ENCODE assay signal across 8 cellular contexts in genomic region chr1:21937372-21938121, GRCh38. TPM values are rescaled to one million over a fixed set of nuclear protein-coding genes. Genes with fewer than 3 reads are reported as not detected.
DNase-seq lines count a peak whose midpoint lies in the region; ATAC-seq and TF ChIP-seq lines count a peak whose summit lies in the region.

No MANE protein-coding gene starts in this region.

- CTCF ChIA-PET in AG04450 (lab: Charles Lee): interaction anchor here (0.6 kb wide), 1 partner anchor 431 kb away, joined by 3 read pairs; no protein-coding TSS in a partner anchor

- no CpG with 5 or more reads among the region's 69 CpGs for WGBS in iPS DF 6.9 (ENCODE audit: insufficient coverage, insufficient read length)

- H3K27me3 ChIP-seq in AG04450 (ENCODE audit: control insufficient read depth, insufficient read depth, low read length) (no peaks in the 10 kb centered on the region), iPS DF 6.9 (ENCODE audit: control insufficient read depth, insufficient read depth, low read length) (no peaks in the 10 kb centered on the region), vagina (no peaks in the 10 kb centered on the region)

- H3K27ac ChIP-seq in AG04450 (ENCODE audit: low read depth, low read length) (peak overlapping the region; percentile 47), iPS DF 6.9 (ENCODE audit: low read length) (no peak overlapping the region), vagina (peak overlapping the region; percentile 69)

- POLR2A ChIA-PET in AG04450 (lab: Yijun Ruan, JAX): interaction anchor here (0.6 kb wide), 1 partner anchor 297 kb away, joined by 4 read pairs; no protein-coding TSS in a partner anchor

- H3K27ac Mint-ChIP-seq in brain: peak overlapping the region; percentile 78 to 92 (median 90)

- peaks cover 4% of the 10 kb centered on the region for H3K27me3 Mint-ChIP-seq in brain

- H3K36me3 ChIP-seq in iPS DF 6.9 (ENCODE audit: control insufficient read depth, insufficient read depth, low read length) (no peaks in the 10 kb centered on the region), vagina (no peaks in the 10 kb centered on the region)

- no peaks in the 10 kb centered on the region for H3K9me3 ChIP-seq in AG04450 (ENCODE audit: control insufficient read depth, insufficient read depth, low read length)
- H3K9me3 ChIP-seq in iPS DF 6.9 (ENCODE audit: control insufficient read depth, insufficient read depth, low read length): no peaks in the 10 kb centered on the region
- H3K9me3 ChIP-seq in vagina: no peaks in the 10 kb centered on the region

- H3K4me1 ChIP-seq in iPS DF 6.9 (ENCODE audit: control insufficient read depth, insufficient read depth, low read length) (peaks cover 16% of the 10 kb centered on the region), vagina (peaks cover 75% of the 10 kb centered on the region)

- H3K9me3 Mint-ChIP-seq in brain: peaks cover 0 to 4% (median 0%) of the 10 kb centered on the region in 5 experiments

- TF ChIP-seq CTCF in AG04450 (IDR thresholded peaks at IDR 0.05; ENCODE audit: low read depth, low read length) (no peak), brain (conservative IDR thresholded peaks at IDR 0.05) (no peak), vagina (IDR thresholded peaks at IDR 0.05) (no peak)

- intact Hi-C loops in vagina (cut with DNase I): loop anchor here (5.0 kb wide), 1 partner anchor 40 kb away; no protein-coding TSS in a partner anchor

- DNase-seq in AG04450 (ENCODE audit: low read depth, low spot score) (peak; percentile 47), NCI-H1048 (lab: John Stamatoyannopoulos, UW) (peak; percentile 74), UCSD-AML1 (lab: John Stamatoyannopoulos, UW; ENCODE audit: unreplicated experiment) (peak; percentile 79), iPS DF 6.9 (ENCODE audit: low read depth, low spot score) (no peak), retina (peak; percentile 75), vagina (ENCODE audit: extremely low spot score in 2 of 2) (no peak)

- H3K36me3 Mint-ChIP-seq in brain: no peaks in the 10 kb centered on the region

- peak overlapping the region; percentile 39 for H3K4me3 ChIP-seq in AG04450 (ENCODE audit: low read depth, low read length)
- H3K4me3 ChIP-seq in iPS DF 6.9 (ENCODE audit: low read length): peak overlapping the region; percentile 31; the same call in 1 of the 2 replicates
- peak overlapping the region; percentile 45 to 89 for H3K4me3 ChIP-seq in vagina

- ATAC-seq in GM19351 (IDR thresholded peaks at IDR 0.05; ENCODE audit: unreplicated experiment): peak; percentile 57

- H3K4me1 Mint-ChIP-seq in brain: peaks cover 85% of the 10 kb centered on the region

- peak overlapping the region; percentile 84 to 91 (median 87) for H3K4me3 Mint-ChIP-seq in brain

- peak in 1 of 2 donors; percentile 37 for TF ChIP-seq POLR2A in vagina (IDR thresholded peaks at IDR 0.05)

RNA-seq across cellular contexts. Expression of gene HSPG2, which starts 0.4 kb away (rescaled TPM):
- polyA plus RNA-seq in AG04450 (2011; rRNA removed): 9.7 and 13.2 TPM in 2 replicates
- polyA minus RNA-seq in AG04450 (2011; rRNA and poly(A)+ RNA removed): 22.1 and 27.9 TPM in 2 replicates
- 27.0 TPM for polyA plus RNA-seq in brain (ENCODE audit: insufficient read depth, low read depth, low replicate concordance)
- 179 TPM for total RNA-seq in vagina

RNA-seq across cellular contexts. Expression of gene CELA3B, which starts 39.3 kb away (rescaled TPM):
- polyA plus RNA-seq in AG04450 (2011; rRNA removed) (not detected in 2 replicates), brain (ENCODE audit: insufficient read depth, low read depth, low replicate concordance) (not detected)
- polyA minus RNA-seq in AG04450 (2011; rRNA and poly(A)+ RNA removed): not detected in 2 replicates
- not detected for total RNA-seq in vagina

Comparison
In these comparisons a context has a peak if more than half of its experiments do, and no peak if none do; other contexts are left out.
1. DNase-seq: peak in AG04450 (single experiment), NCI-H1048 (single experiment), UCSD-AML1 (single experiment) and retina (single experiment); none in iPS DF 6.9 (single experiment) and vagina (0 of 2).
2. Peak in every context shown above with its lines, with median percentiles within 50 percentile points of each other: H3K4me3 ChIP-seq.